In the genomic region with DNA sequence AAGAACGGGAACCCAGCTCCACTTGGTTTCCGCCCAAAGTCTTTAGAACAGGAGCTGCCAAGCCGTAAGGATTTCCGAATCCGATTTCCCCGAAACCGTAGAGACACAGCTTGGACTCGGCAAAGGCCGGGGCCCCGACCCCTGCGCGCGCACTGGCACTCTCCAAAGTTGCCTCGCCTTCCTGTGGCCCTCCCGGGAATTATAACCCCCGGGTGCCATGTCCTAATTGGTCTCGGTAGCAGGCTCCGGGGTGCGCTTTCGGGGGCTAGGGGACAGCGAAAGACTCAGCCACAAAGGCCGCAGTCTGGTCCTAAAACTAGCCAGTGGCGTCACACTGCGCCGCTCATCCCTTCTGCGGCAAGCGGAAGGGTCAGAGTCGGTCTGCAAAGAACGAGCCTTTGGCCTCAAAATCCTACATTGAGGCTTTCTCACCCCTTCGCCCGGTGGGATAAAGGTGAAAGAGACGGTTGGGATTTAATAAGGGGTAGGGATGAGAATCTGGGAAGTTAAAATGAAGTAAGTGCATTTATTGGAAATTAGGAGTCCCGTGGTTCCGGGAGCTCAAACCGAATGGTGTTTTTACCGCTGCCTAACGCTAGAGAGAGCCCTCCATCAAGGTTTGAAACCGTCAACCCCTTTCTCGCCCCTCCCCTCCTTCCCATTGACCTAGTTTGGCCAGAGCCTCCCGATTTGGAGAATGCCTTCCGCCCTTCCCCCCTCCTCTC, we compare ENCODE assay signal across 8 cellular contexts. TPM values are rescaled to one million over a fixed set of nuclear protein-coding genes. Genes with fewer than 3 reads are reported as not detected.
DNase-seq lines count a peak whose midpoint lies in the region; ATAC-seq and TF ChIP-seq lines count a peak whose summit lies in the region.

No MANE protein-coding gene starts in this region.

- ATAC-seq in GM18867 (IDR thresholded peaks at IDR 0.05; ENCODE audit: unreplicated experiment) (peak; percentile 53), HG03342 (IDR thresholded peaks at IDR 0.05; ENCODE audit: unreplicated experiment) (peak; percentile 54)

- CTCF ChIA-PET in AG04449 (lab: Yijun Ruan, JAX) = interaction anchor here (0.6 to 9.8 kb wide), 58 partner anchors 8 to 1496 kb away, joined by 3 to 322 read pairs (median 5); partner anchors contain the start of gene LPP

- POLR2A ChIA-PET in AG04449 (lab: Yijun Ruan, JAX) = interaction anchor here (1.1 to 1.8 kb wide), 2 partner anchors 415 to 524 kb away, joined by 3 to 7 read pairs; no protein-coding TSS in a partner anchor

- TF ChIP-seq CTCF in AG04449 (IDR thresholded peaks at IDR 0.05; ENCODE audit: insufficient read depth, low read length, missing control alignments) = peak; percentile 76

- DNase-seq in AG04449 (ENCODE audit: low read depth, low spot score) (no peak), NCI-H345 treated with DMSO at 0.1 percent for 48 hours (lab: John Stamatoyannopoulos, UW; ENCODE audit: unreplicated experiment) (peak; percentile 96), dermis microvascular lymphatic vessel endothelial cell (ENCODE audit: low read depth in 2 of 2) (peak; percentile 46 to 87), left kidney (ENCODE audit: low read depth, low spot score) (peak; percentile 97)
- peak; percentile 82 for DNase-seq in activated CD4-positive, alpha-beta T cell treated with anti-CD3 and anti-CD28 coated beads for 48 hours
- peak in 3 of 4 experiments; percentile 51 to 71 (median 64) for DNase-seq in stimulated activated CD4-positive, alpha-beta T cell treated with anti-CD3 and anti-CD28 coated beads, Interleukin-1b, Interleukin-23, amount 100 ng/mL, for 24 hours (ENCODE audit: low read depth in 4 of 4, low spot score in 1 of 4)

- peak overlapping the region; percentile 94 for H3K4me3 ChIP-seq in AG04449 (ENCODE audit: low read depth, low read length)

RNA-seq across cellular contexts. Expression of gene BCL6, which starts 6.7 kb away (rescaled TPM):
- total RNA-seq in dermis microvascular lymphatic vessel endothelial cell = 1.4 and 1.7 TPM in 2 replicates

RNA-seq across cellular contexts. Expression of gene RTP2, which starts 36.2 kb away (rescaled TPM):
- not detected in 2 replicates for total RNA-seq in dermis microvascular lymphatic vessel endothelial cell
